15 cellular contexts compared by ENCODE assay signal in the genomic region with DNA sequence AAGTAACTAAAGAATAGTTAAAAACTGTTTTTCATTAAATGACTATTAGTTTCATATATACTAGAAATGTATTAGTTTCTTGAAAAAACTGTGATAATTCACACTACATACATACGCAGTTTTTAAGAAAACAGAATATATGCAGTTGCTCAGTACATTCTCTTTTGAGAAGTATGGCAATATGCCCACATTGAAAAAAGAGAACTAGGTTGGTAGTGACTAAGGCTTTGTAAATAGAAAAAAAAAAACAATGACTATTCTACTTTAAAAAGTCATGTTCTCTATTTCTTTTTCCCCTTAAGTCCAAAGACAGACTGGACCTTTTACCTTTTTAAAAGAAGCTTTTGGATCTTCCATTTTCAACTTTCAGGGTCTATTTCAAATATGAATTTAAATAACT. TPM values are rescaled to one million over a fixed set of nuclear protein-coding genes. Genes with fewer than 3 reads are reported as not detected.
A peak's percentile ranks its signal among the peaks of the same experiment; 100 is the strongest.
DNase-seq lines count a peak whose midpoint lies in the region; ATAC-seq lines count a peak whose summit lies in the region.
"Had no signal": no experiment of that assay in that cellular context is flagged by ENCODE, and none has a peak within 500 bp of the region (broad histone marks: within the 10 kb centered on the region; RNA-seq: fewer than 3 reads in every experiment).

No MANE protein-coding gene starts in this region.

- no peaks in the 10 kb centered on the region for H3K27me3 Mint-ChIP-seq in T-helper 2 cell treated with Interferon-gamma antibody and Interleukin-4, amounts not matched to agents 5 μg/mL and 100 μg/mL, for 36 hours (ENCODE audit: low read depth)
- H3K27me3 Mint-ChIP-seq: brain; stimulated activated memory B cell treated with anti-CD40 and anti-IgM and Interleukin-4, amounts not matched to agents 10 μg/mL and 1 μg/mL and 100 μg/mL, for 72 hours; type B pancreatic cell had no signal

- no peaks in the 10 kb centered on the region for H3K9me3 Mint-ChIP-seq in T-helper 2 cell treated with Interferon-gamma antibody and Interleukin-4, amounts not matched to agents 5 μg/mL and 100 μg/mL, for 36 hours
- H3K9me3 Mint-ChIP-seq: brain; stimulated activated memory B cell treated with anti-CD40 and anti-IgM and Interleukin-4, amounts not matched to agents 10 μg/mL and 1 μg/mL and 100 μg/mL, for 72 hours; type B pancreatic cell had no signal

- DNase-seq in AML-193 (lab: John Stamatoyannopoulos, UW) (peak; percentile 63 to 64), M059J (ENCODE audit: low read depth) (peak; percentile 15), dedifferentiated amniotic fluid mesenchymal stem cell (ENCODE audit: extremely low spot score) (peak; percentile 42), myocyte (ENCODE audit: low read depth) (peak; percentile 13), GOT3 (lab: John Stamatoyannopoulos, UW) (no peak)
- DNase-seq in stimulated activated CD4-positive, alpha-beta T cell treated with anti-CD3 and anti-CD28 coated beads, Interleukin-4, amount 100 ng/mL, for 4 hours, result no peak
- no peak for DNase-seq in T-helper 2 cell treated with Interferon-gamma antibody and Interleukin-4, amounts not matched to agents 5 μg/mL and 100 μg/mL, for 36 hours (ENCODE audit: low spot score)
- DNase-seq: activated gamma-delta T cell treated with Interleukin-2 at 50 U/mL for 16 hours, DND-41, NCI-H1105 treated with DMSO at 0.1 percent for 48 hours, occipital lobe had no signal

- H3K4me1 Mint-ChIP-seq in T-helper 2 cell treated with Interferon-gamma antibody and Interleukin-4, amounts not matched to agents 5 μg/mL and 100 μg/mL, for 36 hours (ENCODE audit: low read depth), result no peaks in the 10 kb centered on the region
- H3K4me1 Mint-ChIP-seq: brain; stimulated activated memory B cell treated with anti-CD40 and anti-IgM and Interleukin-4, amounts not matched to agents 10 μg/mL and 1 μg/mL and 100 μg/mL, for 72 hours had no signal

- no peak overlapping the region for H3K27ac Mint-ChIP-seq in T-helper 2 cell treated with Interferon-gamma antibody and Interleukin-4, amounts not matched to agents 5 μg/mL and 100 μg/mL, for 36 hours
- H3K27ac Mint-ChIP-seq: stimulated activated memory B cell treated with anti-CD40 and anti-IgM and Interleukin-4, amounts not matched to agents 10 μg/mL and 1 μg/mL and 100 μg/mL, for 72 hours; type B pancreatic cell had no signal

- H3K36me3 Mint-ChIP-seq in T-helper 2 cell treated with Interferon-gamma antibody and Interleukin-4, amounts not matched to agents 5 μg/mL and 100 μg/mL, for 36 hours (ENCODE audit: low read depth), result peaks cover 51% of the 10 kb centered on the region

- no peak for ATAC-seq in HG03521 (IDR thresholded peaks at IDR 0.05; ENCODE audit: unreplicated experiment)
- ATAC-seq: stimulated activated memory B cell treated with anti-CD40 and anti-IgM and Interleukin-4, amounts not matched to agents 10 μg/mL and 1 μg/mL and 100 μg/mL, for 72 hours had no signal

- no peak overlapping the region for H3K4me3 Mint-ChIP-seq in T-helper 2 cell treated with Interferon-gamma antibody and Interleukin-4, amounts not matched to agents 5 μg/mL and 100 μg/mL, for 36 hours
- H3K4me3 Mint-ChIP-seq: brain; stimulated activated memory B cell treated with anti-CD40 and anti-IgM and Interleukin-4, amounts not matched to agents 10 μg/mL and 1 μg/mL and 100 μg/mL, for 72 hours; type B pancreatic cell had no signal

RNA-seq across cellular contexts. Expression of a gene that starts 25.0 kb away (rescaled TPM):
- total RNA-seq in M059J (2014; rRNA removed; shearing (Covaris generic)), result 188 and 396 TPM in 2 replicates
- 157 and 173 TPM in 2 replicates for total RNA-seq in myocyte
- 34.9 TPM for polyA plus RNA-seq in myocyte (2012)

Comparison
In these comparisons a context has a peak if more than half of its experiments do, and no peak if none do; other contexts are left out.
1. DNase-seq: peak in AML-193 (2 of 2), M059J (single experiment), dedifferentiated amniotic fluid mesenchymal stem cell (single experiment) and myocyte (single experiment); none in stimulated activated CD4-positive, alpha-beta T cell treated with anti-CD3 and anti-CD28 coated beads, Interleukin-4, amount 100 ng/mL, for 4 hours (0 of 2), GOT3 (single experiment) and T-helper 2 cell treated with Interferon-gamma antibody and Interleukin-4, amounts not matched to agents 5 μg/mL and 100 μg/mL, for 36 hours (single experiment).